28 cellular contexts compared by ENCODE assay signal in genomic region chr10:119153661-119154060, GRCh38.
"Had no signal": no experiment of that assay in that cellular context is flagged by ENCODE, and none has a peak within 500 bp of the region (broad histone marks: within the 10 kb centered on the region; RNA-seq: fewer than 3 reads in every experiment).

No MANE protein-coding gene starts in this region.

- H3K27ac ChIP-seq: colonic mucosa, epithelial cell of prostate, foreskin keratinocyte, heart right ventricle, left lung, neutrophil, pancreas, right lobe of liver, stomach, thyroid gland had no signal

- H3K4me2 ChIP-seq: smooth muscle cell had no signal

- H3K9me3 ChIP-seq: colonic mucosa, heart right ventricle, left lung, neutrophil, pancreas, right lobe of liver, stomach, thyroid gland had no signal

- H3K4me3 ChIP-seq: colonic mucosa, heart right ventricle, left lung, pancreas, right lobe of liver, smooth muscle cell, stomach, thyroid gland had no signal

- H3K27me3 Mint-ChIP-seq: dendritic cell treated with granulocyte-macrophage colony-stimulating factor and Interleukin-4, amounts not matched to agents 40 ng/mL and 50 ng/mL, for 4 days; naive thymus-derived CD8-positive, alpha-beta T cell; progenitor cell of endocrine pancreas had no signal

- H3K27ac Mint-ChIP-seq: dendritic cell treated with granulocyte-macrophage colony-stimulating factor and Interleukin-4, amounts not matched to agents 40 ng/mL and 50 ng/mL, for 4 days; endodermal cell; naive thymus-derived CD8-positive, alpha-beta T cell; progenitor cell of endocrine pancreas had no signal

- H3K4me1 Mint-ChIP-seq: endodermal cell had no signal

- DNase-seq: colonic mucosa; effector CD8-positive, alpha-beta T cell; endodermal cell; foreskin keratinocyte; glutamatergic neuron; heart right ventricle; hippocampal formation; left cardiac atrium; left lung; mammary epithelial cell; mesendoderm; naive thymus-derived CD8-positive, alpha-beta T cell; pancreas; right lobe of liver; stimulated activated CD4-positive, alpha-beta T cell treated with anti-CD3 and anti-CD28 coated beads, Interleukin-12 subunit alpha, Interleukin-12 subunit beta, amount 100 ng/mL, for 4 hours; stimulated activated CD4-positive, alpha-beta T cell treated with anti-CD3 and anti-CD28 coated beads, Interleukin-1b, Interleukin-23, amount 100 ng/mL, for 48 hours; stimulated activated CD4-positive, alpha-beta T cell treated with anti-CD3 and anti-CD28 coated beads, Interleukin-4, amount 100 ng/mL, for 1 hour; stimulated activated CD8-positive, alpha-beta memory T cell treated with anti-CD3 and anti-CD28 coated beads, Interleukin-4, amount 100 ng/mL, for 48 hours; stimulated activated naive CD4-positive, alpha-beta T cell treated with Interleukin-2 at 50 U/mL for 16 hours; stomach; thyroid gland; trophoblast cell had no signal

- H3K36me3 ChIP-seq: colonic mucosa had no signal

- ATAC-seq: esophagus mucosa; foreskin keratinocyte; heart right ventricle; left cardiac atrium; left lung; naive thymus-derived CD8-positive, alpha-beta T cell; pancreas; right lobe of liver had no signal

- H3K4me3 Mint-ChIP-seq: dendritic cell treated with granulocyte-macrophage colony-stimulating factor and Interleukin-4, amounts not matched to agents 40 ng/mL and 50 ng/mL, for 4 days; endodermal cell; naive thymus-derived CD8-positive, alpha-beta T cell had no signal

- H3K9me3 Mint-ChIP-seq: dendritic cell treated with granulocyte-macrophage colony-stimulating factor and Interleukin-4, amounts not matched to agents 40 ng/mL and 50 ng/mL, for 4 days; endodermal cell; naive thymus-derived CD8-positive, alpha-beta T cell had no signal

- H3K4me1 ChIP-seq: colonic mucosa, foreskin keratinocyte, heart right ventricle, left lung, pancreas, right lobe of liver, stomach, thyroid gland had no signal

- H3K27me3 ChIP-seq: colonic mucosa, foreskin keratinocyte, heart right ventricle, left lung, neutrophil, pancreas, right lobe of liver, stomach, thyroid gland had no signal
